Comparison of ENCODE assay signal across 1 cellular context in the genomic region with DNA sequence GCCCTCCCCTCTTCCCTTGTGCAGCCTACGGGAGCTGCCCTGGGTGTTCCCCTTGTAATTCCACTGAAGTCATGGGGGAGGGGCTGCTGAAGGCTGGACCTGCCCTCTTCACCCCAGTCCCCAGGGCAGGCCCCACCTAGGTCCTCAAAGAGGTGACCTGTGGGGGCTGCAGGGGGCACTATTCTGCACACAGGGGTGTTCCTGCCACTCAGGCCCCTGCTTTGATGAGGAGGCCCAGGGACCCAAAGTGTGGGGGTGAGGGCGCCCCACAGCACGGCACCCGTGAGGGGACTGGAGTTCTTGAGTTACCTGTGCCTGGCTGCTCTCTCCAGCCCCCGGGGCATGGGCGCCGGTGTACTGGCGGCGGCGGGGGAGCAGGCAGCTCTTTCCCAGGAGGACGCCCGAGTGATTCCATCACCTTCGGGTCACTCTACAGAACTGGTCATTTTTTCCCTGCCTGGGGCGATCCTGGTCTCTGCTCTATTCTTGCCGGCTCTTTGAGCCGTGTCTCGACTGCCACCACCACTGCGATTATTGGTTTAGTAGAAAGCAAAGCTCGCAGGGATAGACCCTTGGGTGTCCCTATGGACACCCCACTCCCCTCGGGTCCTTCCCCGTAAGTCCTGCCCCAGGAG.
TF ChIP-seq lines count a peak whose summit lies in the region.

No MANE protein-coding gene starts in this region.

TF ChIP-seq in H1, 55 proteins besides CTCF, POLR2A, EP300 and RAD21:
- TF ChIP-seq YY1 (IDR thresholded peaks at IDR 0.05; ENCODE audit: low read depth, low read length) (no peak), TAF1 (IDR thresholded peaks at IDR 0.05; ENCODE audit: low read depth, low read length) (no peak), EGR1 (IDR thresholded peaks at IDR 0.05; ENCODE audit: borderline replicate concordance, low read depth, low read length) (no peak), JUN (IDR thresholded peaks at IDR 0.05; ENCODE audit: low read depth, low read length) (no peak), SAP30 (IDR thresholded peaks at IDR 0.05; ENCODE audit: insufficient read depth, insufficient replicate concordance, low read length) (no peak), SRF (IDR thresholded peaks at IDR 0.05; ENCODE audit: low read depth, low read length) (no peak), KDM4A (IDR thresholded peaks at IDR 0.05; ENCODE audit: low read depth, low read length, severe bottlenecking) (no peak), RFX5 (IDR thresholded peaks at IDR 0.05; ENCODE audit: borderline replicate concordance, low read depth, low read length) (no peak), RXRA (IDR thresholded peaks at IDR 0.05; ENCODE audit: insufficient read depth, low read depth, low read length) (no peak)
